ENCODE assay signal across 8 cellular contexts in the genomic region with DNA sequence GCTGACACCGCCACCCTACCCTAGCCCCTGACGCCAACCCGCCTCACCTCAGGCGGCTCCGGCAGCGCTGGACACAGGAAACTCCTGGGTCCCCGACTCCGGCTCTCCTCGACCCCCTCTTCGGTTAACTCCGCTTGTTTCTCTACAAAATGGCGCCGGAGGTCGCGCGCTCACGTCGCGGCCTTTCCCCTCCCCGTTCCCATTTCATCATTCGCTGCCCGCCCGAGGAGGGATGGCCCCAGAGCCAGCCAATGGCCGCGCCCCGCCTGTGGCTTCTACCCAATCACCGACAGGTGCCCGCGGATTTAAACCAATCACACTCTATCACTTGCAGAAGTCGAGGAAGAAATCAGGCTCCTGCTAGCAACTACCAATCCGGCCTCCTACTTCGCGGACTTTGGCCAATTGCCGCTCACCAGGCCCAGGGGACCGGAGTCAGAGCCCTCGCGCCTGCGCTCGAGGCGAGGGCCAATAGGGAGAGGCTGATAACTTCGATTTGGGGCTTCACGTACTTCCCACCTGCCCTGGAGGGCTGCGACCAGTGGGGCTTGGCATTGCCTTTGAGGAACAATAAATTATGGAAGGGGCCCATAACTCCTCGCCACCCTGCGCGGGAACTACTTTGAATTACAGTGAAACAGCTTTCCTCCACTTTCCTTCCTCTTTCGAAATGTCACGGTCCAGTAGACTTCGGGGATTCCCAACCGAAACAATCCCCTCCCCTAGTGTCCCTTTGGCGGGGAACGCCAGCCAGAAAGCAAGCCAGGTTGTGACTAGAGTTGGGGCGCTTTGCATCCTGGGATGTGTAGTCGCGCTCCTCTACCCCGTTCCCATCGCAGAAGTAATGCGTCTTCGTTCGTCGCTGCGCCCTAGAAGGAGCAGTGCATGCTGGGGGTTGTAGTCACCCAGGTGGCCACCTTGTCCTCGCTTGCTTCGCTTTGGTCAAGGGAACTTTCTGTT. TPM values are rescaled to one million over a fixed set of nuclear protein-coding genes. Genes with fewer than 3 reads are reported as not detected.
DNase-seq lines count a peak whose midpoint lies in the region; ATAC-seq, FAIRE-seq and TF ChIP-seq lines count a peak whose summit lies in the region.

A gene (minus strand): TSS at position 146 of the 960 bp plus-strand sequence. CDS start 30,489 bp downstream, outside the sequence.

- ATAC-seq in GM18520 (IDR thresholded peaks at IDR 0.05; ENCODE audit: unreplicated experiment) (peak; percentile 87), HG03064 (IDR thresholded peaks at IDR 0.05; ENCODE audit: low read depth, unreplicated experiment) (peak; percentile 83), body of pancreas (peak; percentile 95), sciatic nerve (peak; percentile 98)

- peak; percentile 64 to 88 (median 87) for TF ChIP-seq POLR2A in body of pancreas (IDR thresholded peaks at IDR 0.05)

- peak within 1 kb of the TSS; percentile 54 to 80 for H3K4me3 ChIP-seq in body of pancreas

- no peaks in the 10 kb centered on the region for H3K9me3 ChIP-seq in body of pancreas

- no peaks in the 10 kb centered on the region for H3K36me3 ChIP-seq in body of pancreas (replicated peaks in 1 of 2; ENCODE audit: insufficient read depth in 1 of 2, low read depth in 2 of 2)

- WGBS in body of pancreas, 2 donors: 0 to 4% methylated on average over 4 to 64 of the region's 64 CpGs

- intact Hi-C loops in body of pancreas (cut with DNase I) (no loop called here), sciatic nerve (cut with DNase I) (no loop called here)

- peak; percentile 93 for FAIRE-seq in TTC549 (lab: Jason Lieb, UNC)

- H3K27ac ChIP-seq in 22Rv1: peak within 1 kb of the TSS; percentile 92
- peak within 1 kb of the TSS; percentile 97 to 98 (median 98) for H3K27ac ChIP-seq in body of pancreas

- peaks cover 27% of the 10 kb centered on the region for H3K4me1 ChIP-seq in body of pancreas

- peak; percentile 99 for DNase-seq in NCI-H2107 treated with DMSO at 0.1 percent for 48 hours (lab: John Stamatoyannopoulos, UW; ENCODE audit: unreplicated experiment)
- peak; percentile 97 to 99 (median 98) for DNase-seq in body of pancreas
- DNase-seq in iPS DF 19.7 (ENCODE audit: low read depth, low spot score): peak; percentile 98
- peak; percentile 98 for DNase-seq in sciatic nerve (ENCODE audit: low spot score)

- no peaks in the 10 kb centered on the region for H3K27me3 ChIP-seq in body of pancreas

- TF ChIP-seq CTCF in 22Rv1 (IDR thresholded peaks at IDR 0.05) (no peak), body of pancreas (IDR thresholded peaks at IDR 0.05) (no peak)

RNA-seq across cellular contexts. Expression of the gene that starts here (rescaled TPM):
- 10 to 100 TPM; 56.8 to 63.9 TPM for total RNA-seq in body of pancreas
- 144 TPM for total RNA-seq in sciatic nerve

Comparison
In these comparisons a context has a peak if more than half of its experiments do, and no peak if none do; other contexts are left out.
1. Peak in every context shown above with its lines: DNase-seq, ATAC-seq, H3K4me3 ChIP-seq and H3K27ac ChIP-seq.